ENCODE assay signal across 8 cellular contexts in genomic region chr1:154419620-154420020, GRCh38. TPM values are rescaled to one million over a fixed set of nuclear protein-coding genes. Genes with fewer than 3 reads are reported as not detected.
DNase-seq lines count a peak whose midpoint lies in the region; ATAC-seq, FAIRE-seq and TF ChIP-seq lines count a peak whose summit lies in the region.

No MANE protein-coding gene starts in this region.

- H3K27me3 ChIP-seq in foreskin keratinocyte (no peaks in the 10 kb centered on the region), parathyroid adenoma (ENCODE audit: control insufficient read depth, insufficient read depth, low read length) (no peaks in the 10 kb centered on the region)

- TF ChIP-seq POLR2A in A549 (IDR thresholded peaks at IDR 0.05; ENCODE audit: low read length): no peak
- no peak for TF ChIP-seq POLR2A in GM12892 (IDR thresholded peaks at IDR 0.05; ENCODE audit: low read depth, low read length)

- no peaks in the 10 kb centered on the region for H3K79me2 ChIP-seq in parathyroid adenoma

- 6% methylated on average over 8 of the region's 8 CpGs for WGBS in A549 (ENCODE audit: missing lambda C conversion rate)

- peak overlapping the region; percentile 27; the same call in 2 of the 3 replicates for H3K4me3 ChIP-seq in A549
- H3K4me3 ChIP-seq in parathyroid adenoma (ENCODE audit: low read depth, low read length): no peak overlapping the region

- H3K4me2 ChIP-seq in A549: peak overlapping the region; percentile 95
- no peak overlapping the region for H3K4me2 ChIP-seq in parathyroid adenoma (ENCODE audit: low read length)

- peak overlapping the region in 2 of 4 donors; percentile 20 to 89 for H3K4me3 Mint-ChIP-seq in IgD-negative memory B cell
- no peak overlapping the region for H3K4me3 Mint-ChIP-seq in activated T-helper 2 cell treated with anti-CD3 and anti-CD28 coated beads, Interferon-gamma antibody, Interleukin-2, Interleukin-4, amounts not matched to agents 10 μg/mL and 5 μg/mL and 100 μg/mL, durations not matched to agents 14 hours and 24 hours and 36 hours (ENCODE audit: low read depth)

- H3K4me1 Mint-ChIP-seq in IgD-negative memory B cell: peaks cover 12 to 21% (median 15%) of the 10 kb centered on the region in 3 donors
- H3K4me1 Mint-ChIP-seq in activated T-helper 2 cell treated with anti-CD3 and anti-CD28 coated beads, Interferon-gamma antibody, Interleukin-2, Interleukin-4, amounts not matched to agents 10 μg/mL and 5 μg/mL and 100 μg/mL, durations not matched to agents 14 hours and 24 hours and 36 hours (ENCODE audit: low read depth): peaks cover 23% of the 10 kb centered on the region

- no peak overlapping the region for H3K9ac ChIP-seq in parathyroid adenoma

- intact Hi-C loops in activated T-helper 2 cell treated with anti-CD3 and anti-CD28 coated beads, Interferon-gamma antibody, Interleukin-2, Interleukin-4, amounts not matched to agents 10 μg/mL and 5 μg/mL and 100 μg/mL, durations not matched to agents 14 hours and 24 hours and 36 hours (cut with micrococcal nuclease): no loop called here

- H3K4me1 ChIP-seq in A549 (peaks cover 75% of the 10 kb centered on the region), foreskin keratinocyte (peaks cover 57% of the 10 kb centered on the region), parathyroid adenoma (peaks cover 8% of the 10 kb centered on the region)

- ATAC-seq in A549: peak; percentile 31 to 51
- no peak for ATAC-seq in foreskin keratinocyte
- ATAC-seq in GM19467 (IDR thresholded peaks at IDR 0.05; ENCODE audit: unreplicated experiment): no peak

- CTCF ChIA-PET in A549 (lab: Yijun Ruan, JAX): interaction anchor here (0.7 to 5.3 kb wide), 10 partner anchors 10 to 127 kb away, joined by 3 to 38 read pairs (median 4); partner anchors contain the start of gene IL6R

- FAIRE-seq in A549 (lab: Jason Lieb, UNC) (no peak), GM12892 (lab: Jason Lieb, UNC) (no peak)

- H3K9me3 ChIP-seq in A549 (no peaks in the 10 kb centered on the region), parathyroid adenoma (ENCODE audit: control insufficient read depth, low read length) (no peaks in the 10 kb centered on the region)

- no peak for TF ChIP-seq CTCF in A549 (IDR thresholded peaks at IDR 0.05)
- no peak for TF ChIP-seq CTCF in foreskin keratinocyte (conservative IDR thresholded peaks at IDR 0.05)
- no peak for TF ChIP-seq CTCF in parathyroid adenoma (IDR thresholded peaks at IDR 0.05)
- no peak for TF ChIP-seq CTCF in GM20000 (IDR thresholded peaks at IDR 0.05; ENCODE audit: extremely low read depth, missing control alignments)

- H3K9me3 Mint-ChIP-seq in IgD-negative memory B cell: no peaks in the 10 kb centered on the region
- no peaks in the 10 kb centered on the region for H3K9me3 Mint-ChIP-seq in activated T-helper 2 cell treated with anti-CD3 and anti-CD28 coated beads, Interferon-gamma antibody, Interleukin-2, Interleukin-4, amounts not matched to agents 10 μg/mL and 5 μg/mL and 100 μg/mL, durations not matched to agents 14 hours and 24 hours and 36 hours

- peak overlapping the region; percentile 22 for H2AFZ ChIP-seq in parathyroid adenoma

- no peaks in the 10 kb centered on the region for H3K36me3 Mint-ChIP-seq in IgD-negative memory B cell
- H3K36me3 Mint-ChIP-seq in activated T-helper 2 cell treated with anti-CD3 and anti-CD28 coated beads, Interferon-gamma antibody, Interleukin-2, Interleukin-4, amounts not matched to agents 10 μg/mL and 5 μg/mL and 100 μg/mL, durations not matched to agents 14 hours and 24 hours and 36 hours (ENCODE audit: low read depth): no peaks in the 10 kb centered on the region

- no peaks in the 10 kb centered on the region for H3K36me3 ChIP-seq in parathyroid adenoma (ENCODE audit: control insufficient read depth, insufficient read depth, low read length)

- H3K27ac Mint-ChIP-seq in IgD-negative memory B cell: peak overlapping the region in 2 of 3 donors; percentile 62 to 80
- peak overlapping the region; percentile 29 for H3K27ac Mint-ChIP-seq in activated T-helper 2 cell treated with anti-CD3 and anti-CD28 coated beads, Interferon-gamma antibody, Interleukin-2, Interleukin-4, amounts not matched to agents 10 μg/mL and 5 μg/mL and 100 μg/mL, durations not matched to agents 14 hours and 24 hours and 36 hours

- TF ChIP-seq RAD21 in A549 (conservative IDR thresholded peaks at IDR 0.05 in 1 of 2, IDR thresholded peaks at IDR 0.05 in 1 of 2): no peak

- POLR2A ChIA-PET in A549 (lab: Yijun Ruan, JAX): interaction anchor here (0.8 to 1.2 kb wide), 2 partner anchors 12 to 14 kb away, joined by 4 read pairs; partner anchors contain the start of gene IL6R

- TF ChIP-seq EP300 in A549 (IDR thresholded peaks at IDR 0.05): peak in 1 of 2 experiments; percentile 44; a peak in 1 of 5 replicates

- DNase-seq in A549 (ENCODE audit: low read depth in 1 of 2, low spot score in 1 of 2): peak in 1 of 2 experiments; percentile 75
- DNase-seq in activated T-helper 2 cell treated with anti-CD3 and anti-CD28 coated beads, Interferon-gamma antibody, Interleukin-2, Interleukin-4, amounts not matched to agents 10 μg/mL and 5 μg/mL and 100 μg/mL, durations not matched to agents 14 hours and 24 hours and 36 hours (ENCODE audit: low spot score): no peak
- no peak for DNase-seq in foreskin keratinocyte
- no peak for DNase-seq in GM20000 (ENCODE audit: low spot score)
- DNase-seq in GM12892 (ENCODE audit: insufficient read length): no peak

- H3K27ac ChIP-seq in A549: peak overlapping the region; percentile 94 to 96
- H3K27ac ChIP-seq in foreskin keratinocyte: peak overlapping the region; percentile 97
- H3K27ac ChIP-seq in parathyroid adenoma: peak overlapping the region; percentile 53

- no peaks in the 10 kb centered on the region for H3K27me3 Mint-ChIP-seq in IgD-negative memory B cell
- H3K27me3 Mint-ChIP-seq in activated T-helper 2 cell treated with anti-CD3 and anti-CD28 coated beads, Interferon-gamma antibody, Interleukin-2, Interleukin-4, amounts not matched to agents 10 μg/mL and 5 μg/mL and 100 μg/mL, durations not matched to agents 14 hours and 24 hours and 36 hours (ENCODE audit: low read depth): no peaks in the 10 kb centered on the region

TF ChIP-seq in A549, 52 proteins besides CTCF, POLR2A, EP300 and RAD21:
- no peak for TF ChIP-seq ZSCAN20 (CRISPR knock-in tag; IDR thresholded peaks at IDR 0.05)
- TF ChIP-seq FOSB (CRISPR knock-in tag; IDR thresholded peaks at IDR 0.05): no peak
- TF ChIP-seq, protein P1, sequence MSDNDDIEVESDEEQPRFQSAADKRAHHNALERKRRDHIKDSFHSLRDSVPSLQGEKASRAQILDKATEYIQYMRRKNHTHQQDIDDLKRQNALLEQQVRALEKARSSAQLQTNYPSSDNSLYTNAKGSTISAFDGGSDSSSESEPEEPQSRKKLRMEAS (IDR thresholded peaks at IDR 0.05): 0 out of 2 replicates have a peak, but pooled peaks have one; percentile 39
- TF ChIP-seq, protein P2, sequence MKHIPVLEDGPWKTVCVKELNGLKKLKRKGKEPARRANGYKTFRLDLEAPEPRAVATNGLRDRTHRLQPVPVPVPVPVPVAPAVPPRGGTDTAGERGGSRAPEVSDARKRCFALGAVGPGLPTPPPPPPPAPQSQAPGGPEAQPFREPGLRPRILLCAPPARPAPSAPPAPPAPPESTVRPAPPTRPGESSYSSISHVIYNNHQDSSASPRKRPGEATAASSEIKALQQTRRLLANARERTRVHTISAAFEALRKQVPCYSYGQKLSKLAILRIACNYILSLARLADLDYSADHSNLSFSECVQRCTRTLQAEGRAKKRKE (CRISPR knock-in tag; IDR thresholded peaks at IDR 0.05; ENCODE audit: low read depth): no peak
- peak; percentile 55 to 69; a peak in 2 of 4 replicates for TF ChIP-seq CEBPB (IDR thresholded peaks at IDR 0.05)
- TF ChIP-seq GATA3 (IDR thresholded peaks at IDR 0.05; ENCODE audit: borderline replicate concordance): 0 out of 2 replicates have a peak, but pooled peaks have one; percentile 14
- TF ChIP-seq, protein P3, sequence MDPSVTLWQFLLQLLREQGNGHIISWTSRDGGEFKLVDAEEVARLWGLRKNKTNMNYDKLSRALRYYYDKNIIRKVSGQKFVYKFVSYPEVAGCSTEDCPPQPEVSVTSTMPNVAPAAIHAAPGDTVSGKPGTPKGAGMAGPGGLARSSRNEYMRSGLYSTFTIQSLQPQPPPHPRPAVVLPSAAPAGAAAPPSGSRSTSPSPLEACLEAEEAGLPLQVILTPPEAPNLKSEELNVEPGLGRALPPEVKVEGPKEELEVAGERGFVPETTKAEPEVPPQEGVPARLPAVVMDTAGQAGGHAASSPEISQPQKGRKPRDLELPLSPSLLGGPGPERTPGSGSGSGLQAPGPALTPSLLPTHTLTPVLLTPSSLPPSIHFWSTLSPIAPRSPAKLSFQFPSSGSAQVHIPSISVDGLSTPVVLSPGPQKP (IDR thresholded peaks at IDR 0.05; ENCODE audit: low read depth, low read length): no peak
- TF ChIP-seq, protein P4, sequence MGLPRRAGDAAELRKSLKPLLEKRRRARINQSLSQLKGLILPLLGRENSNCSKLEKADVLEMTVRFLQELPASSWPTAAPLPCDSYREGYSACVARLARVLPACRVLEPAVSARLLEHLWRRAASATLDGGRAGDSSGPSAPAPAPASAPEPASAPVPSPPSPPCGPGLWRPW (IDR thresholded peaks at IDR 0.05): 0 out of 2 replicates have a peak, but pooled peaks have one; percentile 13

RNA-seq across cellular contexts. Expression of gene IL6R, which starts 14.5 kb away (rescaled TPM):
- polyA plus RNA-seq in A549 (2011; rRNA removed) (2.7 and 3.0 TPM in 2 replicates), A549 (2017; fragmentation: RNase III; extraction: RNeasy Plus Mini Kit Qiagen cat#74134 plus additional on column Dnase treatment) (1.8 to 2.2 TPM (median 1.8 TPM) in 3 replicates), IgD-negative memory B cell (6.8 TPM), foreskin keratinocyte (5.8 and 6.3 TPM in 2 replicates)
- polyA plus RNA-seq in A549 (2012; cell fraction: cytosol; rRNA removed): 3.0 and 3.3 TPM in 2 replicates
- 2.4 and 4.3 TPM in 2 replicates for polyA plus RNA-seq in A549 (2012; cell fraction: nucleus; rRNA removed)
- polyA minus RNA-seq in A549 (2011; rRNA and poly(A)+ RNA removed): 6.1 and 7.1 TPM in 2 replicates
- total RNA-seq in activated T-helper 2 cell treated with anti-CD3 and anti-CD28 coated beads, Interferon-gamma antibody, Interleukin-2, Interleukin-4, amounts not matched to agents 10 μg/mL and 5 μg/mL and 100 μg/mL, durations not matched to agents 14 hours and 24 hours and 36 hours: 1.6 and 2.2 TPM in 2 replicates
- 17.5 and 22.5 TPM in 2 replicates for total RNA-seq in foreskin keratinocyte
- polyA plus RNA-seq in GM12892 (2012; ENCODE audit: missing spikeins): 7.4 TPM

Comparison
In these comparisons a context has a peak if more than half of its experiments do, and no peak if none do; other contexts are left out.
1. ATAC-seq: peak in A549 (2 of 2); none in foreskin keratinocyte (single experiment) and GM19467 (single experiment).
2. Peak in every context shown above with its lines, with median percentiles within 50 percentile points of each other: H3K27ac ChIP-seq.